1 cellular context compared by ENCODE assay signal in the genomic region with DNA sequence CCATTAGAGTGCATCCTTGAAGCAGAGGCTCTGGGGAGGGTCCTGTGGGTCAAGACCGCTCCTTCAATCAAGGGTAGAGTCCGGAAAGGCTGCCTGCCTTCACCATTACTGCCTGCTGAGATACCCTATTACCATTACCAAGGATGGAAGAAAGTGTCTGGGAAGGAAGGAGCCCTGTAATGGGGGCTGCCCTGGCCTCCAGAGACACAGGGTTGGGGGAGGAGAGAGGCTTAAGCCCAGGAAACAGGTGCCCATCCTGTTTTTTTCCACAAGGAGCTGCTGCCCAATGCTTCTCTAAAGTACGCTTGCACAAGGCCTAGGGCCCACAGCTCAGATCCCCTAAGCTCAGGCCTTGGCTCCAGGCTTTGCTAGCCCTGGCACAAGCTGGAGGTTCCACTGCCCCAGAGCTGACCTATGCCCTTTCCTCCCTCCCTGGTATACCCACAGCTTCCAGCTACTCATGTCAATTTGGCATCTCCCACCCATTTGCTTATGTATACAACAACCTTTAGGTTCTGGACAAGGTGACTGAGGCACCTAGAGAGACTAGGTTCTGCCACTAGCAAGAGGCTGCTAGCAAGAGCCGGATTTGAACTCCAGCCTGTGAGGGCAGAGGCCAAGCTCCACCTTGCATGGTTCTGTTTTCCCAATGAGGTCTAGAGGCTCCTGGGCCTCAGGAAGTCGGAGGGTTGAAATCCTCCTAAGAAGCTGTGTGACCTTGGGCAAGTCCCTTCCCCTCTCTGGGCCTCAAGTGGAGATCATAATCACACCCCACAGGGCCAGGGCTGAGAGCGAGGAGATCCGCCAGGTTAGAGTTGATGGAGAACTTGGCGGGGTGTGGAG.
TF ChIP-seq lines count a peak whose summit lies in the region.

No MANE protein-coding gene starts in this region.

TF ChIP-seq in K562, 482 proteins besides CTCF, POLR2A, EP300 and RAD21 (continues in another document):
- TF ChIP-seq, protein P1, sequence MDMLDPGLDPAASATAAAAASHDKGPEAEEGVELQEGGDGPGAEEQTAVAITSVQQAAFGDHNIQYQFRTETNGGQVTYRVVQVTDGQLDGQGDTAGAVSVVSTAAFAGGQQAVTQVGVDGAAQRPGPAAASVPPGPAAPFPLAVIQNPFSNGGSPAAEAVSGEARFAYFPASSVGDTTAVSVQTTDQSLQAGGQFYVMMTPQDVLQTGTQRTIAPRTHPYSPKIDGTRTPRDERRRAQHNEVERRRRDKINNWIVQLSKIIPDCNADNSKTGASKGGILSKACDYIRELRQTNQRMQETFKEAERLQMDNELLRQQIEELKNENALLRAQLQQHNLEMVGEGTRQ (CRISPR knock-in tag; IDR thresholded peaks at IDR 0.05) = no peak
- TF ChIP-seq RB1 (IDR thresholded peaks at IDR 0.05; ENCODE audit: low read depth) (no peak), RAD51 (IDR thresholded peaks at IDR 0.05; ENCODE audit: borderline replicate concordance, low read depth) (no peak), ESRRA (IDR thresholded peaks at IDR 0.05; ENCODE audit: borderline replicate concordance, low read depth) (peak; percentile 36; the same call in 1 of the 2 replicates), KLF1 (tag; IDR thresholded peaks at IDR 0.05) (no peak), BRCA1 (IDR thresholded peaks at IDR 0.05) (no peak), BRCA1 (CRISPR knock-in tag; IDR thresholded peaks at IDR 0.05) (no peak), E4F1 (CRISPR knock-in tag; IDR thresholded peaks at IDR 0.05; ENCODE audit: borderline replicate concordance) (no peak), HOMEZ (CRISPR knock-in tag; IDR thresholded peaks at IDR 0.05) (no peak), RCOR1 (IDR thresholded peaks at IDR 0.05; ENCODE audit: borderline replicate concordance in 1 of 2, low read depth in 2 of 2, low read length in 2 of 2) (peak; percentile 70 to 95), HDAC1 (IDR thresholded peaks at IDR 0.05) (peak; percentile 37 to 74; a peak in 2 of 4 replicates), TAF15 (IDR thresholded peaks at IDR 0.05; ENCODE audit: low read depth, low read length) (no peak), ZNF12 (CRISPR knock-in tag; IDR thresholded peaks at IDR 0.05) (no peak), ZNF740 (CRISPR knock-in tag; IDR thresholded peaks at IDR 0.05) (0 out of 2 replicates have a peak, but pooled peaks have one; percentile 4), ZNF740 (tag; IDR thresholded peaks at IDR 0.05) (no peak), NCOA4 (IDR thresholded peaks at IDR 0.05; ENCODE audit: partially characterized antibody) (no peak), GATA2 (CRISPR knock-in tag; IDR thresholded peaks at IDR 0.05) (peak; percentile 82), DPF2 (IDR thresholded peaks at IDR 0.05) (peak; percentile 13; the same call in 1 of the 2 replicates), ZFP36 (IDR thresholded peaks at IDR 0.05; ENCODE audit: low read depth, low read length, partially characterized antibody) (peak; percentile 97), CBX1 (IDR thresholded peaks at IDR 0.05; ENCODE audit: low read depth) (peak; percentile 78; the same call in 1 of the 2 replicates), CC2D1A (IDR thresholded peaks at IDR 0.05) (no peak), CBX2 (IDR thresholded peaks at IDR 0.05; ENCODE audit: insufficient read depth, low read length, poor library complexity, severe bottlenecking) (no peak), ZNF780A (CRISPR knock-in tag; IDR thresholded peaks at IDR 0.05) (no peak), MTA3 (IDR thresholded peaks at IDR 0.05; ENCODE audit: borderline replicate concordance) (0 out of 2 replicates have a peak, but pooled peaks have one; percentile 29), POLR2G (IDR thresholded peaks at IDR 0.05; ENCODE audit: low read depth, low read length) (no peak), ZFX (CRISPR knock-in tag; IDR thresholded peaks at IDR 0.05) (0 out of 2 replicates have a peak, but pooled peaks have one; percentile 24), HNRNPUL1 (IDR thresholded peaks at IDR 0.05; ENCODE audit: low read length) (no peak), ZNF282 (CRISPR knock-in tag; IDR thresholded peaks at IDR 0.05) (no peak), ETS2 (tag; IDR thresholded peaks at IDR 0.05; ENCODE audit: borderline replicate concordance, poor library complexity, severe bottlenecking) (no peak), XRCC5 (IDR thresholded peaks at IDR 0.05; ENCODE audit: low read depth, low read length) (no peak), SMARCA5 (IDR thresholded peaks at IDR 0.05) (peak; percentile 94), ZBTB8A (IDR thresholded peaks at IDR 0.05; ENCODE audit: partially characterized antibody) (no peak), NFIC (IDR thresholded peaks at IDR 0.05) (0 out of 2 replicates have a peak, but pooled peaks have one; percentile 19), HDAC2 (IDR thresholded peaks at IDR 0.05) (peak; percentile 89), RBM14 (IDR thresholded peaks at IDR 0.05; ENCODE audit: borderline replicate concordance, insufficient read depth, low read depth, low read length) (no peak), ZNF253 (CRISPR knock-in tag; conservative IDR thresholded peaks at IDR 0.05) (no peak), MYC (IDR thresholded peaks at IDR 0.05; ENCODE audit: low read depth, low read length) (no peak), MYC (CRISPR knock-in tag; IDR thresholded peaks at IDR 0.05; ENCODE audit: borderline replicate concordance, low read depth) (no peak), GABPA (tag; conservative IDR thresholded peaks at IDR 0.05; ENCODE audit: low read depth) (no peak), JUND (IDR thresholded peaks at IDR 0.05; ENCODE audit: borderline replicate concordance, low read depth, low read length) (no peak), JUND (tag; IDR thresholded peaks at IDR 0.05; ENCODE audit: borderline replicate concordance, low read depth, low read length) (no peak), RBM25 (IDR thresholded peaks at IDR 0.05; ENCODE audit: low read depth, low read length, severe bottlenecking) (peak; percentile 99)
- TF ChIP-seq, protein P2, sequence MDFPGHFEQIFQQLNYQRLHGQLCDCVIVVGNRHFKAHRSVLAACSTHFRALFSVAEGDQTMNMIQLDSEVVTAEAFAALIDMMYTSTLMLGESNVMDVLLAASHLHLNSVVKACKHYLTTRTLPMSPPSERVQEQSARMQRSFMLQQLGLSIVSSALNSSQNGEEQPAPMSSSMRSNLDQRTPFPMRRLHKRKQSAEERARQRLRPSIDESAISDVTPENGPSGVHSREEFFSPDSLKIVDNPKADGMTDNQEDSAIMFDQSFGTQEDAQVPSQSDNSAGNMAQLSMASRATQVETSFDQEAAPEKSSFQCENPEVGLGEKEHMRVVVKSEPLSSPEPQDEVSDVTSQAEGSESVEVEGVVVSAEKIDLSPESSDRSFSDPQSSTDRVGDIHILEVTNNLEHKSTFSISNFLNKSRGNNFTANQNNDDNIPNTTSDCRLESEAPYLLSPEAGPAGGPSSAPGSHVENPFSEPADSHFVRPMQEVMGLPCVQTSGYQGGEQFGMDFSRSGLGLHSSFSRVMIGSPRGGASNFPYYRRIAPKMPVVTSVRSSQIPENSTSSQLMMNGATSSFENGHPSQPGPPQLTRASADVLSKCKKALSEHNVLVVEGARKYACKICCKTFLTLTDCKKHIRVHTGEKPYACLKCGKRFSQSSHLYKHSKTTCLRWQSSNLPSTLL (IDR thresholded peaks at IDR 0.05) = no peak
- TF ChIP-seq, protein P3, sequence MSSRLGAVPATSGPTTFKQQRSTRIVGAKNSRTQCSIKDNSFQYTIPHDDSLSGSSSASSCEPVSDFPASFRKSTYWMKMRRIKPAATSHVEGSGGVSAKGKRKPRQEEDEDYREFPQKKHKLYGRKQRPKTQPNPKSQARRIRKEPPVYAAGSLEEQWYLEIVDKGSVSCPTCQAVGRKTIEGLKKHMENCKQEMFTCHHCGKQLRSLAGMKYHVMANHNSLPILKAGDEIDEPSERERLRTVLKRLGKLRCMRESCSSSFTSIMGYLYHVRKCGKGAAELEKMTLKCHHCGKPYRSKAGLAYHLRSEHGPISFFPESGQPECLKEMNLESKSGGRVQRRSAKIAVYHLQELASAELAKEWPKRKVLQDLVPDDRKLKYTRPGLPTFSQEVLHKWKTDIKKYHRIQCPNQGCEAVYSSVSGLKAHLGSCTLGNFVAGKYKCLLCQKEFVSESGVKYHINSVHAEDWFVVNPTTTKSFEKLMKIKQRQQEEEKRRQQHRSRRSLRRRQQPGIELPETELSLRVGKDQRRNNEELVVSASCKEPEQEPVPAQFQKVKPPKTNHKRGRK (tag; IDR thresholded peaks at IDR 0.05) = no peak
- TF ChIP-seq, protein P4, sequence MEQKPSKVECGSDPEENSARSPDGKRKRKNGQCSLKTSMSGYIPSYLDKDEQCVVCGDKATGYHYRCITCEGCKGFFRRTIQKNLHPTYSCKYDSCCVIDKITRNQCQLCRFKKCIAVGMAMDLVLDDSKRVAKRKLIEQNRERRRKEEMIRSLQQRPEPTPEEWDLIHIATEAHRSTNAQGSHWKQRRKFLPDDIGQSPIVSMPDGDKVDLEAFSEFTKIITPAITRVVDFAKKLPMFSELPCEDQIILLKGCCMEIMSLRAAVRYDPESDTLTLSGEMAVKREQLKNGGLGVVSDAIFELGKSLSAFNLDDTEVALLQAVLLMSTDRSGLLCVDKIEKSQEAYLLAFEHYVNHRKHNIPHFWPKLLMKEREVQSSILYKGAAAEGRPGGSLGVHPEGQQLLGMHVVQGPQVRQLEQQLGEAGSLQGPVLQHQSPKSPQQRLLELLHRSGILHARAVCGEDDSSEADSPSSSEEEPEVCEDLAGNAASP (IDR thresholded peaks at IDR 0.05) = no peak
